ENCODE assay signal across 8 cellular contexts in genomic region chrX:107676559-107677378, GRCh38. TPM values are rescaled to one million over a fixed set of nuclear protein-coding genes. Genes with fewer than 3 reads are reported as not detected.
DNase-seq lines count a peak whose midpoint lies in the region; ATAC-seq and TF ChIP-seq lines count a peak whose summit lies in the region.

No MANE protein-coding gene starts in this region.

- H3K79me2 ChIP-seq in mammary epithelial cell (ENCODE audit: insufficient read depth, low read length) = peaks cover 3% of the 10 kb centered on the region

- peak; percentile 33 for TF ChIP-seq POLR2A in GM18526 (IDR thresholded peaks at IDR 0.05; ENCODE audit: extremely low read depth, insufficient read length)

- H3K36me3 ChIP-seq in MG63 (no peaks in the 10 kb centered on the region), mammary epithelial cell (ENCODE audit: insufficient read depth, low read length) (no peaks in the 10 kb centered on the region)

- peak overlapping the region; percentile 98 for H3K27ac ChIP-seq in mammary epithelial cell (ENCODE audit: insufficient read depth, low read depth, low read length)

- peak overlapping the region; percentile 56 for H3K4me2 ChIP-seq in mammary epithelial cell (ENCODE audit: insufficient read depth, low read depth, low read length)

- H3K9me3 ChIP-seq in MG63 (no peaks in the 10 kb centered on the region), mammary epithelial cell (replicated peaks; ENCODE audit: insufficient read depth, low read length) (no peaks in the 10 kb centered on the region)

- dilution Hi-C loops in mammary epithelial cell (cut with HindIII; ENCODE audit: low sequenced_read_pairs) = loop anchor here (5.0 kb wide), 2 partner anchors 36 to 96 kb away; no protein-coding TSS in a partner anchor

- H3K9ac ChIP-seq in mammary epithelial cell (ENCODE audit: insufficient read depth, low read length) = peak overlapping the region; percentile 97

- no peaks in the 10 kb centered on the region for H4K20me1 ChIP-seq in mammary epithelial cell (ENCODE audit: insufficient read depth, low read length)

- ATAC-seq in GM19463 (IDR thresholded peaks at IDR 0.05; ENCODE audit: unreplicated experiment) = no peak
- ATAC-seq in HG03175 (IDR thresholded peaks at IDR 0.05; ENCODE audit: unreplicated experiment) = no peak

- WGBS in mammary epithelial cell (ENCODE audit: low coverage, missing lambda C conversion rate) = 35% methylated on average over 22 of the region's 30 CpGs

- H3K4me3 ChIP-seq in MG63 = peak overlapping the region; percentile 66
- H3K4me3 ChIP-seq in mammary epithelial cell (replicated peaks in 1 of 3; ENCODE audit: insufficient read depth in 1 of 3, low read depth in 2 of 3, low read length in 3 of 3) = peak overlapping the region; percentile 50 to 61 (median 60)

- in situ Hi-C loops in mammary epithelial cell (cut with MboI; ENCODE audit: low sequenced_read_pairs in 2 of 2) = loop anchor here (5.0 to 10.0 kb wide), 2 partner anchors 41 to 98 kb away; partner anchors contain the start of genes NCBP2L (in 2 of the 2) and TSC22D3 (in 2 of the 2)

- peaks cover 43% of the 10 kb centered on the region for H3K4me1 ChIP-seq in mammary epithelial cell (ENCODE audit: insufficient read depth, low read length)

- DNase-seq in MG63 (peak; percentile 73), UCSD-AML1 (lab: John Stamatoyannopoulos, UW; ENCODE audit: unreplicated experiment) (peak; percentile 78), mammary epithelial cell (peak; percentile 93), kidney tubule cell (ENCODE audit: low spot score) (peak; percentile 88)
- DNase-seq in stimulated activated CD4-positive, alpha-beta T cell treated with anti-CD3 and anti-CD28 coated beads, Interleukin-15, amount 100 ng/mL, for 24 hours = peak; percentile 74

- no peak overlapping the region for H2AFZ ChIP-seq in mammary epithelial cell (ENCODE audit: low read depth, low read length)

- no TSS peak for BruUV-seq in mammary epithelial cell (replicated peaks; lab: Mats Ljungman, UMichigan)

- H3K27me3 ChIP-seq in MG63 (no peaks in the 10 kb centered on the region), mammary epithelial cell (ENCODE audit: insufficient read depth, low read length) (no peaks in the 10 kb centered on the region)

- intact Hi-C loops in mammary epithelial cell (cut with micrococcal nuclease) = loop anchor here (1.0 to 2.0 kb wide), 3 partner anchors 35 to 70 kb away; no protein-coding TSS in a partner anchor

- no peak for TF ChIP-seq CTCF in mammary epithelial cell (conservative IDR thresholded peaks at IDR 0.05 in 1 of 2, IDR thresholded peaks at IDR 0.05 in 1 of 2; ENCODE audit: extremely low read depth in 1 of 2, insufficient read depth in 1 of 2, low read depth in 1 of 2, low read length in 2 of 2)

- CTCF ChIA-PET in mammary epithelial cell (lab: Charles Lee; ENCODE audit: low non-redundant PET) = interaction anchor here (0.6 kb wide), 1 partner anchor 29 kb away, joined by 4 read pairs; no protein-coding TSS in a partner anchor

RNA-seq across cellular contexts. Expression of gene PRPS1, which starts 48.5 kb away (rescaled TPM):
- 190 and 311 TPM in 2 replicates for total RNA-seq in MG63 (2014; rRNA removed; shearing (Covaris generic); ENCODE audit: low replicate concordance)
- total RNA-seq in mammary epithelial cell = 10 to 100 TPM; 23.2 to 34.1 TPM
- 34.6 TPM for polyA plus RNA-seq in mammary epithelial cell
- polyA minus RNA-seq in mammary epithelial cell = 42.5 TPM
